In the genomic region with DNA sequence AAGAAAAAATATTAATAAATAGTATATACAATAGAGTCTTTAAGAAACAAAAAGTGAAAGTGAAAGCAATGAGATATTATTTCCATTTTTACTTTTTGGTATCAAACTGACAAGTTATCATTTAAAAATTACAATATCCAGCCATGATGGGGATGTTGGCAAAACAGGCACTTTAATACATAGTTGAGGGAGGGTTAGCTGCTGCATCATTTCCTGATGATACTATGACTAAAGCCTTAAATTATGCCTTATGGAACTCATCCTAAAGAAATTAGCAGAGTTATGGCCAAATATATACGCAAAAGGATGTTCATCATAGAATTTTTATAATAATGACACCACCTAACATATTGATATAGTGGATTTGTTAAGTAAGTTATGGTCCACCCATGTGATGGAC, we compare ENCODE assay signal across 33 cellular contexts.
A peak's percentile ranks its signal among the peaks of the same experiment; 100 is the strongest.
DNase-seq lines count a peak whose midpoint lies in the region; ATAC-seq and TF ChIP-seq lines count a peak whose summit lies in the region.
"Had no signal": no experiment of that assay in that cellular context is flagged by ENCODE, and none has a peak within 500 bp of the region (broad histone marks: within the 10 kb centered on the region; RNA-seq: fewer than 3 reads in every experiment).

No MANE protein-coding gene starts in this region.

- H3K27me3 ChIP-seq in mammary epithelial cell (ENCODE audit: insufficient read depth, low read length) (no peaks in the 10 kb centered on the region), fibroblast of lung (ENCODE audit: control insufficient read depth, insufficient read depth, low read length) (no peaks in the 10 kb centered on the region), skeletal muscle satellite cell (ENCODE audit: control insufficient read depth, insufficient read depth, low read length) (no peaks in the 10 kb centered on the region), spleen (replicated peaks in 1 of 7) (no peaks in the 10 kb centered on the region)
- H3K27me3 ChIP-seq: heart left ventricle, right lobe of liver, SJSA1, thyroid gland, uterus had no signal

- no peaks in the 10 kb centered on the region for H3K36me3 ChIP-seq in mammary epithelial cell (ENCODE audit: insufficient read depth, low read length)
- no peaks in the 10 kb centered on the region for H3K36me3 ChIP-seq in fibroblast of lung (ENCODE audit: control insufficient read depth, insufficient read depth, low read length)
- no peaks in the 10 kb centered on the region for H3K36me3 ChIP-seq in skeletal muscle satellite cell (ENCODE audit: insufficient read depth, low read length)
- H3K36me3 ChIP-seq in spleen: no peaks in the 10 kb centered on the region
- H3K36me3 ChIP-seq: heart left ventricle, prostate gland, right lobe of liver, SJSA1, thyroid gland, uterus, WERI-Rb-1 had no signal

- H3K9me3 ChIP-seq in mammary epithelial cell (replicated peaks; ENCODE audit: insufficient read depth, low read length) (peaks cover 5% of the 10 kb centered on the region), fibroblast of lung (ENCODE audit: control insufficient read depth, insufficient read depth, low read depth, low read length) (no peaks in the 10 kb centered on the region), skeletal muscle satellite cell (replicated peaks; ENCODE audit: low read length) (no peaks in the 10 kb centered on the region), spleen (peaks cover 3 to 53% (median 38%) of the 10 kb centered on the region in 8 donors)
- H3K9me3 ChIP-seq: prostate gland, thyroid gland, uterus had no signal

- no peak for ATAC-seq in activated T-cell treated with anti-CD3 and anti-CD28 coated beads, Interleukin-2, amount 50 U/mL, for 72 hours (replicated peaks in 1 of 2)
- ATAC-seq: heart left ventricle, natural killer cell, right lobe of liver, T-cell had no signal

- DNase-seq in mammary epithelial cell: peak; percentile 30
- DNase-seq in MCF 10A (ENCODE audit: unreplicated experiment): no peak
- peak; percentile 45 for DNase-seq in RWPE1 (ENCODE audit: low spot score)
- peak; percentile 30 to 37 for DNase-seq in fibroblast of lung (ENCODE audit: low read depth in 2 of 2)
- DNase-seq in COR-L47 (lab: John Stamatoyannopoulos, UW): no peak
- no peak for DNase-seq in spleen
- DNase-seq in activated T-cell treated with anti-CD3 and anti-CD28 coated beads, Interleukin-2, amount 50 U/mL, for 72 hours: no peak
- DNase-seq: 8988T; activated CD4-positive, alpha-beta T cell treated with anti-CD3 and anti-CD28 coated beads, Interleukin-2, amount 10 ng/mL, durations not matched to agents 24 days and 14 days; activated gamma-delta T cell treated with Interleukin-2 at 50 U/mL for 16 hours; activated naive CD8-positive, alpha-beta T cell treated with anti-CD3 and anti-CD28 coated beads, Interleukin-2, amount 10 ng/mL, durations not matched to agents 7 days and 5 days; activated T-cell treated with anti-CD3 and anti-CD28 coated beads, Interleukin-2, amount 50 U/mL, for 24 hours; aorta; caudate nucleus; CD4-positive, alpha-beta T cell; DMS 273 treated with DMSO at 0.1 percent for 48 hours; H9; heart left ventricle; natural killer cell; NCI-H146; NCI-H2107; NCI-H748 treated with DMSO at 0.1 percent for 48 hours; nucleus accumbens; right lobe of liver; stimulated activated CD4-positive, alpha-beta T cell treated with anti-CD3 and anti-CD28 coated beads, Interleukin-4, amount 100 ng/mL, for 24 hours; T-cell; uterus; WERI-Rb-1 had no signal

- TF ChIP-seq CTCF in mammary epithelial cell (conservative IDR thresholded peaks at IDR 0.05 in 1 of 2, IDR thresholded peaks at IDR 0.05 in 1 of 2; ENCODE audit: extremely low read depth in 1 of 2, insufficient read depth in 1 of 2, low read depth in 1 of 2, low read length in 2 of 2) (no peak), MCF 10A (IDR thresholded peaks at IDR 0.05; ENCODE audit: unreplicated experiment) (no peak), RWPE1 (conservative IDR thresholded peaks at IDR 0.05; ENCODE audit: low read depth) (no peak), fibroblast of lung (conservative IDR thresholded peaks at IDR 0.05 in 1 of 2, IDR thresholded peaks at IDR 0.05 in 1 of 2; ENCODE audit: low read depth in 1 of 2, low read length in 2 of 2) (no peak), spleen (IDR thresholded peaks at IDR 0.05 in 8 of 11, conservative IDR thresholded peaks at IDR 0.05 in 3 of 11) (no peak)

- H3K27ac ChIP-seq in mammary epithelial cell (ENCODE audit: insufficient read depth, low read depth, low read length) (no peak overlapping the region), RWPE1 (no peak overlapping the region), fibroblast of lung (ENCODE audit: insufficient read depth, low read length) (no peak overlapping the region), spleen (no peak overlapping the region)
- H3K27ac ChIP-seq: heart left ventricle, HL-60, prostate gland, right lobe of liver, SJSA1, thyroid gland, uterus, WERI-Rb-1 had no signal

- H3K27ac Mint-ChIP-seq in MCF 10A (ENCODE audit: low read depth, unreplicated experiment): no peak overlapping the region
- H3K27ac Mint-ChIP-seq in activated T-cell treated with anti-CD3 and anti-CD28 coated beads, Interleukin-2, amount 50 U/mL, for 72 hours: no peak overlapping the region
- H3K27ac Mint-ChIP-seq: activated CD4-positive, alpha-beta T cell treated with anti-CD3 and anti-CD28 coated beads, Interleukin-2, amount 10 ng/mL, durations not matched to agents 24 days and 14 days; activated naive CD8-positive, alpha-beta T cell treated with anti-CD3 and anti-CD28 coated beads, Interleukin-2, amount 10 ng/mL, durations not matched to agents 7 days and 5 days; activated T-cell treated with anti-CD3 and anti-CD28 coated beads, Interleukin-2, amount 50 U/mL, for 24 hours; CD4-positive, alpha-beta T cell; H9; natural killer cell; T-cell had no signal

- H3K79me2 ChIP-seq in mammary epithelial cell (ENCODE audit: insufficient read depth, low read length) (no peaks in the 10 kb centered on the region), fibroblast of lung (ENCODE audit: control insufficient read depth, insufficient read depth, low read length) (no peaks in the 10 kb centered on the region)

- H4K20me1 ChIP-seq in mammary epithelial cell (ENCODE audit: insufficient read depth, low read length) (no peaks in the 10 kb centered on the region), fibroblast of lung (ENCODE audit: control insufficient read depth, extremely low read depth, insufficient read depth, low read length) (no peaks in the 10 kb centered on the region)

- H3K9ac ChIP-seq in mammary epithelial cell (ENCODE audit: insufficient read depth, low read length) (no peak overlapping the region), fibroblast of lung (ENCODE audit: insufficient read depth, low read length) (no peak overlapping the region), skeletal muscle satellite cell (ENCODE audit: low read depth, low read length) (peak overlapping the region; percentile 5)

- H3K4me3 ChIP-seq in mammary epithelial cell (replicated peaks in 1 of 3; ENCODE audit: insufficient read depth in 1 of 3, low read depth in 2 of 3, low read length in 3 of 3) (no peak overlapping the region), fibroblast of lung (replicated peaks in 1 of 4; ENCODE audit: control extremely low read depth in 1 of 4, insufficient read depth in 1 of 4, low read depth in 3 of 4, low read length in 4 of 4) (no peak overlapping the region), skeletal muscle satellite cell (ENCODE audit: low read length) (no peak overlapping the region), spleen (no peak overlapping the region)
- H3K4me3 ChIP-seq: heart left ventricle, prostate gland, right lobe of liver, SJSA1, thyroid gland, uterus had no signal

- no peak overlapping the region for H2AFZ ChIP-seq in mammary epithelial cell (ENCODE audit: low read depth, low read length)
- H2AFZ ChIP-seq in fibroblast of lung (ENCODE audit: low read length): no peak overlapping the region

- H3K27me3 Mint-ChIP-seq in MCF 10A (ENCODE audit: insufficient read depth, unreplicated experiment): peaks cover 14% of the 10 kb centered on the region
- no peaks in the 10 kb centered on the region for H3K27me3 Mint-ChIP-seq in activated T-cell treated with anti-CD3 and anti-CD28 coated beads, Interleukin-2, amount 50 U/mL, for 72 hours (ENCODE audit: low read depth)
- H3K27me3 Mint-ChIP-seq: activated CD4-positive, alpha-beta T cell treated with anti-CD3 and anti-CD28 coated beads, Interleukin-2, amount 10 ng/mL, durations not matched to agents 24 days and 14 days had no signal

- BruUV-seq in mammary epithelial cell (replicated peaks; lab: Mats Ljungman, UMichigan): no TSS peak
- no TSS peak for BruUV-seq in MCF 10A (replicated peaks; lab: Mats Ljungman, UMichigan)

- CTCF ChIA-PET in mammary epithelial cell (lab: Charles Lee; ENCODE audit: low non-redundant PET): no interaction called here
- CTCF ChIA-PET in MCF 10A (lab: Yijun Ruan, JAX): no interaction called here
- CTCF ChIA-PET in RWPE1 (lab: Yijun Ruan, JAX): no interaction called here

- peaks cover 13% of the 10 kb centered on the region for H3K9me3 Mint-ChIP-seq in MCF 10A (ENCODE audit: unreplicated experiment)
- peaks cover 6 to 11% of the 10 kb centered on the region in 2 donors for H3K9me3 Mint-ChIP-seq in activated T-cell treated with anti-CD3 and anti-CD28 coated beads, Interleukin-2, amount 50 U/mL, for 72 hours

- intact Hi-C loops in mammary epithelial cell (cut with micrococcal nuclease): no loop called here
- intact Hi-C loops in MCF 10A (cut with micrococcal nuclease): no loop called here
- intact Hi-C loops in spleen (cut with DNase I; ENCODE audit: low total_unique reads): no loop called here

- dilution Hi-C loops in mammary epithelial cell (cut with HindIII; ENCODE audit: low sequenced_read_pairs): no loop called here

- no peaks in the 10 kb centered on the region for H3K36me3 Mint-ChIP-seq in MCF 10A (ENCODE audit: insufficient read depth, unreplicated experiment)
- peaks cover 9 to 11% of the 10 kb centered on the region in 2 donors for H3K36me3 Mint-ChIP-seq in activated T-cell treated with anti-CD3 and anti-CD28 coated beads, Interleukin-2, amount 50 U/mL, for 72 hours (ENCODE audit: insufficient read depth in 2 of 2)
- H3K36me3 Mint-ChIP-seq: T-cell had no signal

- no peak overlapping the region for H3K4me3 Mint-ChIP-seq in MCF 10A (ENCODE audit: unreplicated experiment)
- no peak overlapping the region for H3K4me3 Mint-ChIP-seq in activated T-cell treated with anti-CD3 and anti-CD28 coated beads, Interleukin-2, amount 50 U/mL, for 72 hours
- H3K4me3 Mint-ChIP-seq: activated CD4-positive, alpha-beta T cell treated with anti-CD3 and anti-CD28 coated beads, Interleukin-2, amount 10 ng/mL, durations not matched to agents 24 days and 14 days; activated T-cell treated with anti-CD3 and anti-CD28 coated beads, Interleukin-2, amount 50 U/mL, for 24 hours; CD4-positive, alpha-beta T cell; H9; natural killer cell; T-cell had no signal

- no peak for TF ChIP-seq POLR2A in spleen (IDR thresholded peaks at IDR 0.05)

- 88% methylated on average over 1 of the region's 1 CpG for WGBS in mammary epithelial cell (ENCODE audit: low coverage, missing lambda C conversion rate)
- WGBS in spleen, 5 donors: 93 to 98% (median 94%) methylated on average over 1 of the region's 1 CpG

- no peak overlapping the region for H3K4me2 ChIP-seq in mammary epithelial cell (ENCODE audit: insufficient read depth, low read depth, low read length)
- no peak overlapping the region for H3K4me2 ChIP-seq in fibroblast of lung (ENCODE audit: extremely low read depth, insufficient read depth, low read length)
- no peak overlapping the region for H3K4me2 ChIP-seq in skeletal muscle satellite cell (ENCODE audit: low read length)

- peaks cover 12% of the 10 kb centered on the region for H3K4me1 Mint-ChIP-seq in MCF 10A (ENCODE audit: insufficient read depth, unreplicated experiment)
- H3K4me1 Mint-ChIP-seq in activated T-cell treated with anti-CD3 and anti-CD28 coated beads, Interleukin-2, amount 50 U/mL, for 72 hours (ENCODE audit: low read depth): no peaks in the 10 kb centered on the region
- H3K4me1 Mint-ChIP-seq: activated CD4-positive, alpha-beta T cell treated with anti-CD3 and anti-CD28 coated beads, Interleukin-2, amount 10 ng/mL, durations not matched to agents 24 days and 14 days; natural killer cell had no signal

- H3K4me1 ChIP-seq in mammary epithelial cell (ENCODE audit: insufficient read depth, low read length): no peaks in the 10 kb centered on the region
- peaks cover 5% of the 10 kb centered on the region for H3K4me1 ChIP-seq in fibroblast of lung (ENCODE audit: control insufficient read depth, extremely low read depth, insufficient read depth, low read length)
- peaks cover 23% of the 10 kb centered on the region for H3K4me1 ChIP-seq in skeletal muscle satellite cell (ENCODE audit: control insufficient read depth, insufficient read depth, low read length)
- no peaks in the 10 kb centered on the region for H3K4me1 ChIP-seq in spleen
- H3K4me1 ChIP-seq: prostate gland, right lobe of liver had no signal

- POLR2A ChIA-PET in MCF 10A (lab: Yijun Ruan, JAX): interaction anchor here (0.6 kb wide), 1 partner anchor 34 kb away, joined by 3 read pairs; no protein-coding TSS in a partner anchor
- POLR2A ChIA-PET in RWPE1 (lab: Yijun Ruan, JAX; ENCODE audit: low non-redundant PET): no interaction called here

- in situ Hi-C loops in mammary epithelial cell (cut with MboI; ENCODE audit: low sequenced_read_pairs in 2 of 2): no loop called here

Comparison
In these comparisons a context has a peak if more than half of its experiments do, and no peak if none do; other contexts are left out.
1. DNase-seq: peak in mammary epithelial cell (single experiment), RWPE1 (single experiment) and fibroblast of lung (2 of 2); none in MCF 10A (single experiment), COR-L47 (single experiment), spleen (single experiment) and activated T-cell treated with anti-CD3 and anti-CD28 coated beads, Interleukin-2, amount 50 U/mL, for 72 hours (0 of 2).